ENCODE assay signal across 31 cellular contexts in the genomic region with DNA sequence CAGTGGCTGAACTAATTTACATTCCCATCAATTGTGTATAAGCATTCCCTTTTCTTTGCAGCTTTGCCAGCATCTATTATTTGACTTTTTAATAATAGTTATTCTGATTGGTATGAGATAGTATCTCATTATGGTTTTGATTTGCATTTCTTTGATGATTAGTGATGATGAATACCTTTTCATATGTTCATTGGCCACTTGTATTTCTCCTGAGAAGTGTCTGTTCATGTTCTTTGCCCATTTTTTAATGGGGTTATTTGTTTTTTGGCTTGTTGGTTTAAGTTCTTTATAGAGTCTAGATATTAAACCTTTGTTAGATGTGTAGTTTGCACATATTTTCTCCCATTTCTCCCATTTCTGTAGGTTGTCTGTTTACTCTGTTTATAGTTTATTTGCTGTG. TPM values are rescaled to one million over a fixed set of nuclear protein-coding genes. Genes with fewer than 3 reads are reported as not detected.
DNase-seq lines count a peak whose midpoint lies in the region; ATAC-seq, FAIRE-seq and TF ChIP-seq lines count a peak whose summit lies in the region.
"Had no signal": no experiment of that assay in that cellular context is flagged by ENCODE, and none has a peak within 500 bp of the region (broad histone marks: within the 10 kb centered on the region; RNA-seq: fewer than 3 reads in every experiment).

No MANE protein-coding gene starts in this region.

- ATAC-seq in gastrocnemius medialis, result no peak
- ATAC-seq: A549; CD8-positive, alpha-beta T cell had no signal

- H3K9me3 ChIP-seq in gastrocnemius medialis, result no peaks in the 10 kb centered on the region
- H3K9me3 ChIP-seq: BE2C, Caco-2 had no signal

- no peak for TF ChIP-seq POLR2A in erythroblast (IDR thresholded peaks at IDR 0.05; ENCODE audit: low read length)
- no peak for TF ChIP-seq POLR2A in gastrocnemius medialis (IDR thresholded peaks at IDR 0.05)

- H3K27me3 ChIP-seq in gastrocnemius medialis, result no peaks in the 10 kb centered on the region
- H3K27me3 ChIP-seq: BE2C; BLaER1; BLaER1 treated with 17β-estradiol and CSF1 and Interleukin-3, amounts not matched to agents 10 nM and 100 nM had no signal

- no peak for TF ChIP-seq CTCF in gastrocnemius medialis (IDR thresholded peaks at IDR 0.05 in 4 of 5, conservative IDR thresholded peaks at IDR 0.05 in 1 of 5)

- intact Hi-C loops in gastrocnemius medialis (cut with DNase I; ENCODE audit: low total_unique reads), result no loop called here

- no peaks in the 10 kb centered on the region for H3K36me3 ChIP-seq in gastrocnemius medialis
- H3K36me3 ChIP-seq: BE2C had no signal

- H3K4me3 ChIP-seq in gastrocnemius medialis, result no peak overlapping the region
- H3K4me3 ChIP-seq: A549; BLaER1; BLaER1 treated with 17β-estradiol and CSF1 and Interleukin-3, amounts not matched to agents 10 nM and 100 nM had no signal

- FAIRE-seq in endometrium (lab: Jason Lieb, UNC), result peak; percentile 12
- FAIRE-seq: A204.1, A549, D721Med had no signal

- DNase-seq in NCI-H69 (lab: John Stamatoyannopoulos, UW) (peak; percentile 25), erythroblast (lab: John Stamatoyannopoulos, UW) (no peak), gastrocnemius medialis (no peak)
- DNase-seq: 8988T; ACHN; AML-193; BE2C; C1 segment of cervical spinal cord; Caco-2; Calu3; CD4-positive, alpha-beta memory T cell; CD4-positive, alpha-beta T cell; CD4-positive, CD25-positive, alpha-beta regulatory T cell; CD8-positive, alpha-beta memory T cell; CD8-positive, alpha-beta T cell; COR-L47; DMS 273 treated with DMSO at 0.1 percent for 48 hours; DMS153; DMS53; DMS79; DMS79 treated with DMSO at 0.1 percent for 48 hours; DND-41; EL had no signal

- H3K4me1 ChIP-seq in gastrocnemius medialis, result no peaks in the 10 kb centered on the region
- H3K4me1 ChIP-seq: A549; BLaER1 treated with 17β-estradiol and CSF1 and Interleukin-3, amounts not matched to agents 10 nM and 100 nM; Caco-2 had no signal

- in situ Hi-C loops in gastrocnemius medialis (cut with MboI; ENCODE audit: low sequenced_read_pairs in 4 of 4), result no loop called here

- no peak overlapping the region for H3K27ac ChIP-seq in gastrocnemius medialis
- H3K27ac ChIP-seq: 22Rv1; A549; BLaER1; BLaER1 treated with 17β-estradiol and CSF1 and Interleukin-3, amounts not matched to agents 10 nM and 100 nM; C4-2B had no signal

RNA-seq across cellular contexts. Expression of a gene that starts 16.6 kb away (rescaled TPM):
- total RNA-seq in gastrocnemius medialis, result 1 to 10 TPM in 3 of 4 donors, not detected in 1; 1.6 to 2.2 (median 2.1) TPM
